Comparison of ENCODE assay signal across 10 cellular contexts in genomic region chr22:28027453-28028448, GRCh38.
DNase-seq lines count a peak whose midpoint lies in the region; ATAC-seq lines count a peak whose summit lies in the region.
"Had no signal": no experiment of that assay in that cellular context is flagged by ENCODE, and none has a peak within 500 bp of the region (broad histone marks: within the 10 kb centered on the region; RNA-seq: fewer than 3 reads in every experiment).

No MANE protein-coding gene starts in this region.

- H3K4me3 ChIP-seq in right cardiac atrium (ENCODE audit: low read length): no peak overlapping the region

- H3K27ac ChIP-seq in right cardiac atrium (ENCODE audit: low read length): peak overlapping the region; percentile 32

- H3K4me1 ChIP-seq in right cardiac atrium (ENCODE audit: control insufficient read depth, insufficient read depth, low read length): peaks cover 30% of the 10 kb centered on the region

- peak; percentile 25 to 36 for ATAC-seq in right cardiac atrium
- no peak for ATAC-seq in GM18873 (IDR thresholded peaks at IDR 0.05; ENCODE audit: low FRiP score, unreplicated experiment)
- ATAC-seq in left colon: no peak

- 48% methylated on average over 13 of the region's 13 CpGs for WGBS in right cardiac atrium

- no peaks in the 10 kb centered on the region for H3K9me3 ChIP-seq in right cardiac atrium (ENCODE audit: control insufficient read depth, low read length)

- DNase-seq in DMS79 treated with DMSO at 0.1 percent for 48 hours (lab: John Stamatoyannopoulos, UW) (peak; percentile 67), astrocyte of the hippocampus (ENCODE audit: low read depth, low spot score) (peak; percentile 69), right cardiac atrium (peak; percentile 55 to 81 (median 61)), retina (peak; percentile 69), cerebellar nuclear complex (lab: John Stamatoyannopoulos, UW) (no peak), AG08395 (ENCODE audit: low spot score) (no peak), left colon (no peak)
- DNase-seq: activated CD4-positive, CD25-positive, alpha-beta regulatory T cell treated with anti-CD3 and anti-CD28 coated beads, Interleukin-2, amount 50 U/mL, for 72 hours; NCI-H2081 had no signal

- H3K27me3 ChIP-seq in right cardiac atrium (ENCODE audit: control insufficient read depth, insufficient read depth): no peaks in the 10 kb centered on the region

- intact Hi-C loops in right cardiac atrium (cut with DNase I) (loop anchor here in 1 of 4 donors (10.0 kb wide), 1 partner anchor 567 kb away; no protein-coding TSS in a partner anchor), left colon (cut with DNase I, micrococcal nuclease) (loop anchor here in 1 of 2 donors (10.0 kb wide), 1 partner anchor 567 kb away; no protein-coding TSS in a partner anchor)

Comparison
In these comparisons a context has a peak if more than half of its experiments do, and no peak if none do; other contexts are left out.
1. DNase-seq: peak in DMS79 treated with DMSO at 0.1 percent for 48 hours (single experiment), astrocyte of the hippocampus (single experiment), right cardiac atrium (3 of 3) and retina (single experiment); none in cerebellar nuclear complex (0 of 2), AG08395 (single experiment) and left colon (0 of 2).
2. ATAC-seq: peak in right cardiac atrium (2 of 2); none in GM18873 (single experiment) and left colon (single experiment).